ENCODE assay signal across 8 cellular contexts in genomic region chr5:69217732-69218568, GRCh38. TPM values are rescaled to one million over a fixed set of nuclear protein-coding genes. Genes with fewer than 3 reads are reported as not detected.
DNase-seq lines count a peak whose midpoint lies in the region; ATAC-seq and TF ChIP-seq lines count a peak whose summit lies in the region.

No MANE protein-coding gene starts in this region.

- H3K27me3 Mint-ChIP-seq in dendritic cell treated with granulocyte-macrophage colony-stimulating factor and Interleukin-4, amounts not matched to agents 40 ng/mL and 50 ng/mL, for 4 days = no peaks in the 10 kb centered on the region

- TF ChIP-seq RAD21 in liver (IDR thresholded peaks at IDR 0.05) = no peak

- H3K36me3 ChIP-seq in liver (ENCODE audit: control insufficient read depth in 4 of 4, insufficient read depth in 3 of 4, low read depth in 1 of 4, low read length in 3 of 4) = peaks cover 0 to 2% (median 0%) of the 10 kb centered on the region in 4 donors

- peak overlapping the region; percentile 75 to 99 (median 98) for H3K4me3 ChIP-seq in liver (ENCODE audit: low read depth in 1 of 3, low read length in 3 of 3)

- ATAC-seq in GM19324 (IDR thresholded peaks at IDR 0.05; ENCODE audit: low FRiP score, unreplicated experiment) = peak; percentile 96
- ATAC-seq in HG03460 (IDR thresholded peaks at IDR 0.05; ENCODE audit: unreplicated experiment) = peak; percentile 93

- H3K27ac ChIP-seq in liver (ENCODE audit: low read depth in 1 of 2, low read length in 2 of 2) = peak overlapping the region; percentile 99

- peaks cover 2 to 17% (median 15%) of the 10 kb centered on the region in 4 donors for H3K4me1 ChIP-seq in liver (ENCODE audit: control insufficient read depth in 4 of 4, insufficient read depth in 4 of 4, low read length in 3 of 4)

- peak overlapping the region; percentile 96 to 99 for H3K9ac ChIP-seq in liver (ENCODE audit: low read depth in 1 of 2, low read length in 2 of 2)

- TF ChIP-seq CTCF in liver (IDR thresholded peaks at IDR 0.05; ENCODE audit: low read depth, low read length, missing input control) = peak; percentile 39

- peak overlapping the region; percentile 100 for H3K27ac Mint-ChIP-seq in dendritic cell treated with granulocyte-macrophage colony-stimulating factor and Interleukin-4, amounts not matched to agents 40 ng/mL and 50 ng/mL, for 4 days

- peak overlapping the region; percentile 100 for H3K4me3 Mint-ChIP-seq in dendritic cell treated with granulocyte-macrophage colony-stimulating factor and Interleukin-4, amounts not matched to agents 40 ng/mL and 50 ng/mL, for 4 days

- H3K9me3 ChIP-seq in liver (ENCODE audit: control insufficient read depth in 4 of 4, low read length in 3 of 4) = no peaks in the 10 kb centered on the region

- H3K4me1 Mint-ChIP-seq in dendritic cell treated with granulocyte-macrophage colony-stimulating factor and Interleukin-4, amounts not matched to agents 40 ng/mL and 50 ng/mL, for 4 days (ENCODE audit: low read depth) = peaks cover 5% of the 10 kb centered on the region

- peaks cover 26% of the 10 kb centered on the region for H3K36me3 Mint-ChIP-seq in dendritic cell treated with granulocyte-macrophage colony-stimulating factor and Interleukin-4, amounts not matched to agents 40 ng/mL and 50 ng/mL, for 4 days (ENCODE audit: low read depth)

- no peaks in the 10 kb centered on the region for H3K9me3 Mint-ChIP-seq in dendritic cell treated with granulocyte-macrophage colony-stimulating factor and Interleukin-4, amounts not matched to agents 40 ng/mL and 50 ng/mL, for 4 days

- no peaks in the 10 kb centered on the region for H3K27me3 ChIP-seq in liver (ENCODE audit: control insufficient read depth in 4 of 4, insufficient read depth in 4 of 4, low read length in 3 of 4)

- WGBS in liver = under 1% methylated on average over 65 of the region's 65 CpGs

- DNase-seq in C1 segment of cervical spinal cord (lab: John Stamatoyannopoulos, UW) (peak; percentile 57 to 95 (median 92)), NCI-H526 treated with DMSO at 0.1 percent for 48 hours (lab: John Stamatoyannopoulos, UW) (peak; percentile 70)
- peak; percentile 70 for DNase-seq in activated CD4-positive, alpha-beta T cell treated with anti-CD3 and anti-CD28 coated beads, Interleukin-2, amount 50 U/mL, for 1 hour
- DNase-seq in stimulated activated CD4-positive, alpha-beta T cell treated with anti-CD3 and anti-CD28 coated beads, Interleukin-4, amount 100 ng/mL, for 24 hours = peak; percentile 92

- intact Hi-C loops in dendritic cell treated with granulocyte-macrophage colony-stimulating factor and Interleukin-4, amounts not matched to agents 40 ng/mL and 50 ng/mL, for 4 days (cut with micrococcal nuclease) = loop anchor here (1.0 to 5.0 kb wide), 5 partner anchors 16 to 149 kb away; partner anchors contain the start of genes AK6, CCDC125, CDK7 and RAD17

TF ChIP-seq in liver, 16 proteins besides CTCF, POLR2A, EP300 and RAD21:
- TF ChIP-seq NR2F2 (IDR thresholded peaks at IDR 0.05) (peak; percentile 82), GABPA (IDR thresholded peaks at IDR 0.05 in 1 of 2, conservative IDR thresholded peaks at IDR 0.05 in 1 of 2) (peak in 1 of 2 donors; percentile 77), ZBTB33 (IDR thresholded peaks at IDR 0.05) (no peak), JUND (IDR thresholded peaks at IDR 0.05) (no peak), TAF1 (conservative IDR thresholded peaks at IDR 0.05) (peak; percentile 75), REST (IDR thresholded peaks at IDR 0.05) (peak; percentile 85), SP1 (IDR thresholded peaks at IDR 0.05) (peak; percentile 73), MAX (IDR thresholded peaks at IDR 0.05) (no peak), EGR1 (IDR thresholded peaks at IDR 0.05; ENCODE audit: low read depth in 2 of 2) (peak in 1 of 2 donors; percentile 2), FOXA1 (IDR thresholded peaks at IDR 0.05) (no peak), HNF4A (conservative IDR thresholded peaks at IDR 0.05) (peak; percentile 56 to 60), RXRA (IDR thresholded peaks at IDR 0.05) (peak; percentile 65 to 71), FOXA2 (IDR thresholded peaks at IDR 0.05) (no peak), HNF4G (IDR thresholded peaks at IDR 0.05) (no peak), YY1 (IDR thresholded peaks at IDR 0.05) (peak; percentile 97), ATF3 (IDR thresholded peaks at IDR 0.05) (no peak)
TF ChIP-seq in liver: peak in this region for 9.

RNA-seq across cellular contexts. Expression of gene CDK7, which starts 16.7 kb away (rescaled TPM):
- total RNA-seq in liver = 10 to 100 TPM in 1 of 2 donors, 1 to 10 TPM in 1; 7.9 to 15.0 TPM
- polyA plus RNA-seq in liver = 1 to 10 TPM; 6.9 to 7.9 TPM

RNA-seq across cellular contexts. Expression of gene CENPH, which starts 28.6 kb away (rescaled TPM):
- total RNA-seq in liver = 10 to 100 TPM in 1 of 2 donors, under 1 TPM in 1; 0.42 to 14.6 TPM
- polyA plus RNA-seq in liver = 1 to 10 TPM in 1 of 2 donors, under 1 TPM in 1; 0.33 to 1.1 TPM

RNA-seq across cellular contexts. Expression of gene CCNB1, which starts 51.0 kb away (rescaled TPM):
- 10 to 100 TPM in 1 of 2 donors, 1 to 10 TPM in 1; 1.0 to 82.5 TPM for total RNA-seq in liver
- 1 to 10 TPM; 5.2 to 6.3 TPM for polyA plus RNA-seq in liver

Comparison
In these comparisons a context has a peak if more than half of its experiments do, and no peak if none do; other contexts are left out.
1. Peak in every context shown above with its lines: DNase-seq, ATAC-seq, H3K4me3 ChIP-seq and H3K27ac ChIP-seq.